ENCODE assay signal across 2 cellular contexts in the genomic region with DNA sequence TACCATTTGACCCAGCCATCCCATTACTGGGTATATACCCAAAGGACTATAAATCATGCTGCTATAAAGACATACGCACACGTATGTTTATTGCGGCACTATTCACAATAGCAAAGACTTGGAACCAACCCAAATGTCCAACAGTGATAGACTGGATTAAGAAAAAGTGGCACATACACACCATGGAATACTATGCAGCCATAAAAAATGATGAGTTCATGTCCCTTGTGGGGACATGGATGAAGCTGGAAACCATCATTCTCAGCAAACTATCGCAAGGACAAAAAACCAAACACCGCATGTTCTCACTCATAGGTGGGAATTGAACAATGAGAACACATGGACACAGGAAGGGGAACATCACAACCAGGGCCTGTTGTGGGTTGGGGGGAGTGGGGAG.
A peak's percentile ranks its signal among the peaks of the same experiment; 100 is the strongest.
DNase-seq lines count a peak whose midpoint lies in the region; ATAC-seq, FAIRE-seq and TF ChIP-seq lines count a peak whose summit lies in the region.
"Not testable (repeated sequence)": the region's sequence is repeated elsewhere in the genome, so short reads cannot be mapped to it uniquely, and the experiment has no call there.

No MANE protein-coding gene starts in this region.

- not testable (repeated sequence) for H3K4me2 ChIP-seq in K562 (ENCODE audit: insufficient read depth, low read length)

- TF ChIP-seq POLR2A in K562 (conservative IDR thresholded peaks at IDR 0.05): not testable (repeated sequence)

- H3K79me2 ChIP-seq in K562 (ENCODE audit: control insufficient read depth, insufficient read depth, low read length): not testable (repeated sequence)

- not testable (repeated sequence) for H2AFZ ChIP-seq in K562 (ENCODE audit: low read depth, low read length)

- not testable (repeated sequence) for H3K9ac ChIP-seq in K562 (ENCODE audit: insufficient read depth in 1 of 2, low read depth in 2 of 2, low read length in 2 of 2)

- DNase-seq in K562 (ENCODE audit: extremely low read depth in 1 of 4, low spot score in 3 of 4): not testable (repeated sequence)

- H4K20me1 ChIP-seq in K562 (replicated peaks; ENCODE audit: control insufficient read depth, insufficient read depth, low read length): not testable (repeated sequence)

- H3K4me1 ChIP-seq in HEK293 (ENCODE audit: control insufficient read depth, insufficient read depth, low read length); K562 (replicated peaks in 1 of 2; ENCODE audit: control insufficient read depth in 2 of 2, insufficient read depth in 2 of 2, low read length in 2 of 2): not testable (repeated sequence)

- ATAC-seq in K562: not testable (repeated sequence)

- in situ Hi-C loops in K562 (cut with MboI): not testable (repeated sequence)

- BruUV-seq in K562 (replicated peaks; lab: Mats Ljungman, UMichigan): not testable (repeated sequence)

- not testable (repeated sequence) for H3K9me1 ChIP-seq in K562 (ENCODE audit: control insufficient read depth, insufficient read depth, low read length)

- CTCF ChIA-PET in HEK293 (lab: Yijun Ruan, JAX); K562 (lab: Yijun Ruan, JAX; ENCODE audit: low intra/inter-chr PET ratio): not testable (repeated sequence)

- not testable (repeated sequence) for TF ChIP-seq CTCF in HEK293 (tag by site-specific recombination; IDR thresholded peaks at IDR 0.05); K562 (IDR thresholded peaks at IDR 0.05 in 2 of 3, conservative IDR thresholded peaks at IDR 0.05 in 1 of 3; ENCODE audit: insufficient read depth in 2 of 3, low read depth in 1 of 3, low read length in 3 of 3)

- TF ChIP-seq RAD21 in K562 (CRISPR knock-in tag; conservative IDR thresholded peaks at IDR 0.05 in 1 of 2, IDR thresholded peaks at IDR 0.05 in 1 of 2): not testable (repeated sequence)

- not testable (repeated sequence) for H3K9me3 ChIP-seq in HEK293 (ENCODE audit: control insufficient read depth, insufficient read depth, low read depth, low read length); K562 (replicated peaks; ENCODE audit: control insufficient read depth, insufficient read depth, low read depth, low read length)

- H3K4me3 ChIP-seq in HEK293 (ENCODE audit: low read depth, low read length); K562: not testable (repeated sequence)

- POLR2A ChIA-PET in HEK293 (lab: Yijun Ruan, JAX); K562 (lab: Yijun Ruan, JAX): not testable (repeated sequence)

- intact Hi-C loops in K562 (cut with micrococcal nuclease): not testable (repeated sequence)

- 0% methylated on average over 3 of the region's 5 CpGs for WGBS in K562 (ENCODE audit: insufficient coverage, low coverage, missing lambda C conversion rate)

- not testable (repeated sequence) for H3K27ac ChIP-seq in HEK293 (ENCODE audit: extremely low read depth, low read depth, low read length); K562 (ENCODE audit: extremely low read depth, low read depth, low read length)

- H3K36me3 ChIP-seq in HEK293 (ENCODE audit: control insufficient read depth in 2 of 2, insufficient read depth in 1 of 2, low read length in 2 of 2); K562 (ENCODE audit: control insufficient read depth, insufficient read depth, low read length): not testable (repeated sequence)

- TF ChIP-seq EP300 in K562 (IDR thresholded peaks at IDR 0.05; ENCODE audit: low read length): not testable (repeated sequence)

- not testable (repeated sequence) for FAIRE-seq in K562 (lab: Jason Lieb, UNC)

- not testable (repeated sequence) for H3K27me3 ChIP-seq in K562 (ENCODE audit: control insufficient read depth in 2 of 2, insufficient read depth in 2 of 2, low read length in 2 of 2)

TF ChIP-seq in HEK293, 187 proteins besides CTCF, POLR2A, EP300 and RAD21:
- peak; percentile 86 for TF ChIP-seq ZNF146 (tag by site-specific recombination; IDR thresholded peaks at IDR 0.05)
- TF ChIP-seq, protein P1, sequence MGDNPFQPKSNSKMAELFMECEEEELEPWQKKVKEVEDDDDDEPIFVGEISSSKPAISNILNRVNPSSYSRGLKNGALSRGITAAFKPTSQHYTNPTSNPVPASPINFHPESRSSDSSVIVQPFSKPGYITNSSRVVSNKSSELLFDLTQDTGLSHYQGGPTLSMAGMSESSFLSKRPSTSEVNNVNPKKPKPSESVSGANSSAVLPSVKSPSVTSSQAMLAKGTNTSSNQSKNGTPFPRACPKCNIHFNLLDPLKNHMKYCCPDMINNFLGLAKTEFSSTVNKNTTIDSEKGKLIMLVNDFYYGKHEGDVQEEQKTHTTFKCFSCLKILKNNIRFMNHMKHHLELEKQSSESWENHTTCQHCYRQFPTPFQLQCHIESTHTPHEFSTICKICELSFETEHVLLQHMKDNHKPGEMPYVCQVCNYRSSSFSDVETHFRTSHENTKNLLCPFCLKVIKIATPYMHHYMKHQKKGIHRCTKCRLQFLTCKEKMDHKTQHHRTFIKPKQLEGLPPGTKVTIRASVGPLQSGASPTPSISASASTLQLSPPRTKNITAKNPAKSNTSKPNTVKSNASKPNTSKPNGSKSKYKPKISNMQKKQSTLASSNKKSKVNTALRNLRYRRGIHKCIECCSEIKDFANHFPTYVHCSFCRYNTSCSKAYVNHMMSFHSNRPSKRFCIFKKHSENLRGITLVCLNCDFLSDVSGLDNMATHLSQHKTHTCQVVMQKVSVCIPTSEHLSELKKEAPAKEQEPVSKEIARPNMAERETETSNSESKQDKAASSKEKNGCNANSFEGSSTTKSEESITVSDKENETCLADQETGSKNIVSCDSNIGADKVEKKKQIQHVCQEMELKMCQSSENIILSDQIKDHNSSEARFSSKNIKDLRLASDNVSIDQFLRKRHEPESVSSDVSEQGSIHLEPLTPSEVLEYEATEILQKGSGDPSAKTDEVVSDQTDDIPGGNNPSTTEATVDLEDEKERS (tag by site-specific recombination; IDR thresholded peaks at IDR 0.05): 0 out of 2 replicates have a peak, but pooled peaks have one; percentile 67

TF ChIP-seq in K562, 482 proteins besides CTCF, POLR2A, EP300 and RAD21:
- peak; percentile 26 for TF ChIP-seq ZNF146 (CRISPR knock-in tag; IDR thresholded peaks at IDR 0.05; ENCODE audit: unreplicated experiment)
TF ChIP-seq in K562: peak in this region for 1; not testable (repeated sequence) for 481.
